In genomic region chrX:134373736-134374135, GRCh38 we compare ENCODE assay signal across 8 cellular contexts. TPM values are rescaled to one million over a fixed set of nuclear protein-coding genes. Genes with fewer than 3 reads are reported as not detected.
DNase-seq lines count a peak whose midpoint lies in the region; ATAC-seq lines count a peak whose summit lies in the region.

No MANE protein-coding gene starts in this region.

- H3K27ac ChIP-seq in substantia nigra (ENCODE audit: low read depth, low read length, poor library complexity, severe bottlenecking), result peak overlapping the region; percentile 86

- ATAC-seq in activated T-helper 17 cell treated with anti-CD3 and anti-CD28 coated beads, Interleukin-2, amount 50 U/mL, for 72 hours (replicated peaks), result no peak

- H3K27ac Mint-ChIP-seq in T-helper 1 cell treated with Interleukin-12 subunit alpha and Interleukin-12 subunit beta and Interleukin-4 antibody, amounts not matched to agents 30 μg/mL and 1 μg/mL, for 36 hours, result peak overlapping the region; percentile 98
- peak overlapping the region; percentile 99 for H3K27ac Mint-ChIP-seq in activated T-helper 17 cell treated with anti-CD3 and anti-CD28 coated beads, Interleukin-2, amount 50 U/mL, for 72 hours
- H3K27ac Mint-ChIP-seq in immature natural killer cell, result peak overlapping the region; percentile 50 to 95 (median 92)

- H3K27me3 Mint-ChIP-seq in T-helper 1 cell treated with Interleukin-12 subunit alpha and Interleukin-12 subunit beta and Interleukin-4 antibody, amounts not matched to agents 30 μg/mL and 1 μg/mL, for 36 hours (ENCODE audit: low read depth), result no peaks in the 10 kb centered on the region
- H3K27me3 Mint-ChIP-seq in activated T-helper 17 cell treated with anti-CD3 and anti-CD28 coated beads, Interleukin-2, amount 50 U/mL, for 72 hours, result no peaks in the 10 kb centered on the region
- peaks cover 4 to 9% (median 6%) of the 10 kb centered on the region in 3 donors for H3K27me3 Mint-ChIP-seq in immature natural killer cell (ENCODE audit: low read depth in 3 of 3)

- peaks cover 4% of the 10 kb centered on the region for H3K36me3 Mint-ChIP-seq in T-helper 1 cell treated with Interleukin-12 subunit alpha and Interleukin-12 subunit beta and Interleukin-4 antibody, amounts not matched to agents 30 μg/mL and 1 μg/mL, for 36 hours (ENCODE audit: low read depth)
- peaks cover 30% of the 10 kb centered on the region for H3K36me3 Mint-ChIP-seq in activated T-helper 17 cell treated with anti-CD3 and anti-CD28 coated beads, Interleukin-2, amount 50 U/mL, for 72 hours (ENCODE audit: low read depth)
- H3K36me3 Mint-ChIP-seq in immature natural killer cell, result no peaks in the 10 kb centered on the region

- H3K4me3 Mint-ChIP-seq in T-helper 1 cell treated with Interleukin-12 subunit alpha and Interleukin-12 subunit beta and Interleukin-4 antibody, amounts not matched to agents 30 μg/mL and 1 μg/mL, for 36 hours, result peak overlapping the region; percentile 93
- H3K4me3 Mint-ChIP-seq in activated T-helper 17 cell treated with anti-CD3 and anti-CD28 coated beads, Interleukin-2, amount 50 U/mL, for 72 hours, result peak overlapping the region; percentile 96
- peak overlapping the region; percentile 80 to 90 (median 86) for H3K4me3 Mint-ChIP-seq in immature natural killer cell

- DNase-seq in T-helper 1 cell (no peak), immature natural killer cell (no peak), substantia nigra (lab: John Stamatoyannopoulos, UW) (peak in 1 of 49 donors; percentile 1), NCI-H2029 treated with DMSO at 0.1 percent for 48 hours (lab: John Stamatoyannopoulos, UW) (no peak), NCI-H510A (lab: John Stamatoyannopoulos, UW) (no peak), kidney tubule cell (ENCODE audit: low spot score) (no peak)

- peaks cover 8% of the 10 kb centered on the region for H3K4me1 Mint-ChIP-seq in T-helper 1 cell treated with Interleukin-12 subunit alpha and Interleukin-12 subunit beta and Interleukin-4 antibody, amounts not matched to agents 30 μg/mL and 1 μg/mL, for 36 hours (ENCODE audit: low read depth)
- no peaks in the 10 kb centered on the region for H3K4me1 Mint-ChIP-seq in activated T-helper 17 cell treated with anti-CD3 and anti-CD28 coated beads, Interleukin-2, amount 50 U/mL, for 72 hours
- H3K4me1 Mint-ChIP-seq in immature natural killer cell, result peaks cover 12 to 36% of the 10 kb centered on the region in 2 donors

- H3K9me3 Mint-ChIP-seq in T-helper 1 cell treated with Interleukin-12 subunit alpha and Interleukin-12 subunit beta and Interleukin-4 antibody, amounts not matched to agents 30 μg/mL and 1 μg/mL, for 36 hours, result no peaks in the 10 kb centered on the region
- no peaks in the 10 kb centered on the region for H3K9me3 Mint-ChIP-seq in activated T-helper 17 cell treated with anti-CD3 and anti-CD28 coated beads, Interleukin-2, amount 50 U/mL, for 72 hours
- H3K9me3 Mint-ChIP-seq in immature natural killer cell, result no peaks in the 10 kb centered on the region

RNA-seq across cellular contexts. Expression of gene PHF6, which starts 0.6 kb away (rescaled TPM):
- 10 to 100 TPM; 27.6 to 33.9 TPM for total RNA-seq in activated T-helper 17 cell treated with anti-CD3 and anti-CD28 coated beads, Interleukin-2, amount 50 U/mL, for 72 hours
- polyA plus RNA-seq in immature natural killer cell, result 10 to 100 TPM; 17.3 to 25.0 (median 21.5) TPM
